In the genomic region with DNA sequence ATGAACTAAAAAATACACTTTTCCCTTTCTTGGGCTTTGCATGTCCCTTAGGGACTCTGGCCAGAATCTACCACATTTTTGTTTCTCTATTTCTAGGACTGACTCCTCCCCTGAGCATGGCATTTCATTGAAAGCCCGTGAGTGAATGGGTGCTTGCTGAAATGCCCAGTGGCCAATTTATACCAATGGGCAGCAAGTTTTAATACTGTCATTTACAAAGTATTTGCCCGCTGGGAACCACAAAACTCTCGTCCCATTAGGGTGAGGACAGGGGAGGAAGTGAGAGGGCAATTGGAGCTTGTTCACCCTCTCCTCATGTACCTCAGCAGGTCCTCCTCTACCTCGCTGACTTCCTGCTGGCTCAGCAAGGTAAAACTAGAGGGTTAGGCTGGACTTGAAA, we compare ENCODE assay signal across 10 cellular contexts. TPM values are rescaled to one million over a fixed set of nuclear protein-coding genes. Genes with fewer than 3 reads are reported as not detected.
A peak's percentile ranks its signal among the peaks of the same experiment; 100 is the strongest.
DNase-seq lines count a peak whose midpoint lies in the region; ATAC-seq and TF ChIP-seq lines count a peak whose summit lies in the region.
"Had no signal": no experiment of that assay in that cellular context is flagged by ENCODE, and none has a peak within 500 bp of the region (broad histone marks: within the 10 kb centered on the region; RNA-seq: fewer than 3 reads in every experiment).

No MANE protein-coding gene starts in this region.

- H3F3A ChIP-seq in PC-3 (ENCODE audit: low read length, unreplicated experiment) = peaks cover 7% of the 10 kb centered on the region

- DNase-seq in AG04449 (ENCODE audit: low read depth, low spot score) (no peak), PC-3 (peak; percentile 65), epithelial cell of prostate (ENCODE audit: low read depth, low spot score) (no peak), osteoblast (ENCODE audit: insufficient read length, low spot score, missing footprints) (no peak), SW 1271 (lab: John Stamatoyannopoulos, UW) (no peak), NCI-H2227 treated with DMSO at 0.1 percent for 48 hours (lab: John Stamatoyannopoulos, UW) (no peak)
- DNase-seq: activated naive CD8-positive, alpha-beta T cell treated with anti-CD3 and anti-CD28 coated beads, Interleukin-2, amount 50 U/mL, for 24 hours; endodermal cell had no signal

- intact Hi-C loops in PC-3 (cut with micrococcal nuclease) = no loop called here

- H3K9ac ChIP-seq in PC-3 (ENCODE audit: low read length) = peak overlapping the region; percentile 28; the same call in 1 of the 2 replicates

- no peaks in the 10 kb centered on the region for H3K9me3 ChIP-seq in PC-3 (ENCODE audit: low read length)
- no peaks in the 10 kb centered on the region for H3K9me3 ChIP-seq in osteoblast (ENCODE audit: low read depth, low read length)

- H3K27ac ChIP-seq in PC-3 (ENCODE audit: low read length) (peak overlapping the region; percentile 70), epithelial cell of prostate (peak overlapping the region; percentile 91), osteoblast (ENCODE audit: low read depth, low read length) (peak overlapping the region; percentile 85)

- no peak for ATAC-seq in PC-3
- ATAC-seq in HG03342 (IDR thresholded peaks at IDR 0.05; ENCODE audit: unreplicated experiment) = no peak
- no peak for ATAC-seq in GM19467 (IDR thresholded peaks at IDR 0.05; ENCODE audit: unreplicated experiment)
- ATAC-seq: activated naive CD8-positive, alpha-beta T cell treated with anti-CD3 and anti-CD28 coated beads, Interleukin-2, amount 50 U/mL, for 24 hours had no signal

- H4K20me1 ChIP-seq in PC-3 (ENCODE audit: low read length) = no peaks in the 10 kb centered on the region
- H4K20me1 ChIP-seq in osteoblast (ENCODE audit: insufficient read depth, low read length) = no peaks in the 10 kb centered on the region

- H3K79me2 ChIP-seq in PC-3 (ENCODE audit: low read length) = 0 out of 2 replicates have a peak, but pooled peaks cover 5% of the 10 kb centered on the region
- H3K79me2 ChIP-seq in osteoblast (ENCODE audit: insufficient read depth, low read length) = peaks cover 13% of the 10 kb centered on the region

- peak overlapping the region; percentile 79 for H3K4me2 ChIP-seq in PC-3 (ENCODE audit: low read length)
- peak overlapping the region; percentile 91 for H3K4me2 ChIP-seq in osteoblast (ENCODE audit: insufficient read depth, low read length)

- H3K4me3 ChIP-seq in AG04449 (ENCODE audit: low read depth, low read length) (peak overlapping the region; percentile 53), PC-3 (ENCODE audit: low read length) (peak overlapping the region; percentile 56), osteoblast (ENCODE audit: insufficient read depth, low read length) (peak overlapping the region; percentile 70)

- H3K36me3 ChIP-seq in PC-3 (ENCODE audit: low read depth, low read length) = no peaks in the 10 kb centered on the region
- H3K36me3 ChIP-seq in osteoblast (ENCODE audit: insufficient read depth, low read length) = no peaks in the 10 kb centered on the region

- H2AFZ ChIP-seq in PC-3 (ENCODE audit: low read length) = peak overlapping the region; percentile 35; the same call in 1 of the 2 replicates
- no peak overlapping the region for H2AFZ ChIP-seq in osteoblast (ENCODE audit: low read length)

- POLR2A ChIA-PET in AG04449 (lab: Yijun Ruan, JAX) = interaction anchor here (0.8 kb wide), 1 partner anchor 75 kb away, joined by 3 read pairs; no protein-coding TSS in a partner anchor
- POLR2A ChIA-PET in PC-3 (lab: Charles Lee; ENCODE audit: unreplicated experiment) = no interaction called here

- H3K9me2 ChIP-seq in PC-3 (replicated peaks; ENCODE audit: low read length) = no peaks in the 10 kb centered on the region

- BruUV-seq in PC-3 (replicated peaks; lab: Mats Ljungman, UMichigan) = no TSS peak

- CTCF ChIA-PET in AG04449 (lab: Yijun Ruan, JAX) (interaction anchor here (1.2 to 3.4 kb wide), 5 partner anchors 9 to 40 kb away, joined by 3 to 18 read pairs (median 3); a partner anchor contains a TSS), PC-3 (lab: Charles Lee) (no interaction called here)

- H3K27me3 ChIP-seq in PC-3 (ENCODE audit: low read length) = no peaks in the 10 kb centered on the region
- H3K27me3 ChIP-seq in osteoblast (ENCODE audit: insufficient read depth, low read length) = peaks cover 5% of the 10 kb centered on the region

- TF ChIP-seq CTCF in AG04449 (IDR thresholded peaks at IDR 0.05; ENCODE audit: insufficient read depth, low read length, missing control alignments) (no peak), PC-3 (conservative IDR thresholded peaks at IDR 0.05; ENCODE audit: low read depth, low read length) (no peak), osteoblast (IDR thresholded peaks at IDR 0.05; ENCODE audit: extremely low read depth, low read depth, low read length) (no peak)

- H3K4me1 ChIP-seq in PC-3 (ENCODE audit: insufficient read depth, low read length) (peaks cover 83% of the 10 kb centered on the region), osteoblast (ENCODE audit: insufficient read depth, low read length) (peaks cover 55% of the 10 kb centered on the region)

RNA-seq across cellular contexts. Expression of a gene that starts 1.1 kb away (rescaled TPM):
- total RNA-seq in PC-3 (2014; rRNA removed) (12.2 and 19.3 TPM in 2 replicates), osteoblast (36.9 and 38.6 TPM in 2 replicates)

RNA-seq across cellular contexts. Expression of a gene that starts 8.5 kb away (rescaled TPM):
- total RNA-seq in PC-3 (2014; rRNA removed) (35.2 and 47.4 TPM in 2 replicates), osteoblast (37.3 and 38.0 TPM in 2 replicates)
